In genomic region chr22:22520020-22520656, GRCh38 we compare ENCODE assay signal across 12 cellular contexts. TPM values are rescaled to one million over a fixed set of nuclear protein-coding genes. Genes with fewer than 3 reads are reported as not detected.
DNase-seq lines count a peak whose midpoint lies in the region; ATAC-seq, FAIRE-seq and TF ChIP-seq lines count a peak whose summit lies in the region.
"Had no signal": no experiment of that assay in that cellular context is flagged by ENCODE, and none has a peak within 500 bp of the region (broad histone marks: within the 10 kb centered on the region; RNA-seq: fewer than 3 reads in every experiment).

TSS of gene ZNF280A (minus strand) at chr22:22520270. CDS start at chr22:22515630, 4,640 bp downstream.

- WGBS in hepatocyte (ENCODE audit: low lambda C conversion rate, missing lambda C conversion rate): 72% methylated on average over 12 of the region's 12 CpGs

- H3K9me2 ChIP-seq in hepatocyte (replicated peaks; ENCODE audit: insufficient read depth): no peaks in the 10 kb centered on the region

- H3K4me3 ChIP-seq in Panc1 (ENCODE audit: low read depth in 2 of 2, low read length in 2 of 2): peak within 1 kb of the TSS; percentile 22 to 46; a peak in 3 of 4 replicates
- no peak within 1 kb of the TSS for H3K4me3 ChIP-seq in hepatocyte
- H3K4me3 ChIP-seq in uterus: no peak within 1 kb of the TSS

- H3K36me3 ChIP-seq in Panc1 (ENCODE audit: control insufficient read depth, insufficient read depth, low read length) (no peaks in the 10 kb centered on the region), hepatocyte (replicated peaks; ENCODE audit: insufficient read depth, low read depth) (no peaks in the 10 kb centered on the region), uterus (no peaks in the 10 kb centered on the region)

- TF ChIP-seq CTCF in Panc1 (IDR thresholded peaks at IDR 0.05): no peak
- no peak for TF ChIP-seq CTCF in hepatocyte (IDR thresholded peaks at IDR 0.05; ENCODE audit: poor library complexity)
- TF ChIP-seq CTCF in uterus (IDR thresholded peaks at IDR 0.05): no peak

- H3K27me3 ChIP-seq in Panc1 (ENCODE audit: control insufficient read depth, insufficient read depth, low read length) (no peaks in the 10 kb centered on the region; the same call in 1 of the 2 replicates), hepatocyte (no peaks in the 10 kb centered on the region), uterus (no peaks in the 10 kb centered on the region)

- H3K4me1 ChIP-seq in Panc1 (ENCODE audit: control insufficient read depth, insufficient read depth, low read length): no peaks in the 10 kb centered on the region
- no peaks in the 10 kb centered on the region for H3K4me1 ChIP-seq in hepatocyte (ENCODE audit: insufficient read depth)
- H3K4me1 ChIP-seq in uterus: no peaks in the 10 kb centered on the region

- H4K20me1 ChIP-seq in hepatocyte (ENCODE audit: insufficient read depth, poor library complexity, severe bottlenecking): no peaks in the 10 kb centered on the region

- peak; percentile 90 for FAIRE-seq in H54 (lab: Jason Lieb, UNC)

- H3K4me2 ChIP-seq in hepatocyte: peak within 1 kb of the TSS; percentile 63

- H3K27ac ChIP-seq in Panc1 (ENCODE audit: low read length) (no peak within 1 kb of the TSS; the same call in 1 of the 2 replicates), hepatocyte (peak within 1 kb of the TSS; percentile 29), uterus (no peak within 1 kb of the TSS)

- H2AFZ ChIP-seq in hepatocyte: no peak within 1 kb of the TSS

- H3K79me2 ChIP-seq in hepatocyte: no peaks in the 10 kb centered on the region

- ATAC-seq in Panc1 (peak; percentile 84), HG03039 (IDR thresholded peaks at IDR 0.05; ENCODE audit: unreplicated experiment) (no peak)
- ATAC-seq: right cardiac atrium had no signal

- CTCF ChIA-PET in Panc1 (lab: Charles Lee): interaction anchor here (0.6 to 0.9 kb wide), 2 partner anchors 16 to 39 kb away, joined by 3 to 4 read pairs; partner anchors contain the start of gene PRAME

- BruUV-seq in Panc1 (replicated peaks; lab: Mats Ljungman, UMichigan): no TSS peak

- POLR2A ChIA-PET in Panc1 (lab: Charles Lee): no interaction called here

- intact Hi-C loops in Panc1 (cut with micrococcal nuclease; ENCODE audit: unreplicated experiment) (no loop called here), uterus (cut with DNase I; ENCODE audit: low total_unique reads) (no loop called here)

- TF ChIP-seq POLR2A in H54 (IDR thresholded peaks at IDR 0.05; ENCODE audit: low read depth, low read length) (no peak), uterus (IDR thresholded peaks at IDR 0.05) (no peak)

- H3K9me3 ChIP-seq in Panc1 (ENCODE audit: control insufficient read depth, insufficient read depth, low read depth, low read length): no peaks in the 10 kb centered on the region
- H3K9me3 ChIP-seq in hepatocyte (ENCODE audit: low read depth): no peaks in the 10 kb centered on the region
- H3K9me3 ChIP-seq in uterus: no peaks in the 10 kb centered on the region

- DNase-seq in A172 (ENCODE audit: low spot score) (peak; percentile 92), H54 (ENCODE audit: insufficient read length, low spot score) (peak; percentile 41), Panc1 (ENCODE audit: low read depth, low spot score) (no peak), hepatocyte (ENCODE audit: low spot score) (peak; percentile 19), uterus (no peak), dedifferentiated amniotic fluid mesenchymal stem cell (ENCODE audit: extremely low spot score) (no peak), NCI-H524 (lab: John Stamatoyannopoulos, UW) (no peak)
- DNase-seq: HFFc6, MV-4-11, right cardiac atrium had no signal

- in situ Hi-C loops in Panc1 (cut with HindIII; ENCODE audit: low pct_unique_long_range_greater_than_20kb, low sequenced_read_pairs): no loop called here

RNA-seq across cellular contexts. Expression of gene ZNF280A, which starts in this region (rescaled TPM):
- total RNA-seq in A172 (2014; rRNA removed; shearing (Covaris generic)): 5.4 and 8.8 TPM in 2 replicates
- total RNA-seq in Panc1 (2021; ENCODE audit: unreplicated experiment) (0.10 TPM), hepatocyte (0.47 and 0.64 TPM in 2 replicates), uterus (not detected)
- 0.10 TPM for polyA plus RNA-seq in Panc1 (2012; ENCODE audit: insufficient read length)
- polyA plus RNA-seq in hepatocyte: 0.44 TPM in 1 of 2 replicates, not detected in the other
- total RNA-seq: right cardiac atrium had no signal
- polyA plus RNA-seq: CD14-positive monocyte, right cardiac atrium had no signal

Comparison
In these comparisons a context has a peak if more than half of its experiments do, and no peak if none do; other contexts are left out.
1. Peak in ATAC-seq and H3K4me3 ChIP-seq in Panc1; RNA of the gene not detected or under 1 TPM.
2. Peak in DNase-seq, H3K27ac ChIP-seq and H3K4me2 ChIP-seq in hepatocyte; RNA of the gene not detected or under 1 TPM.
3. DNase-seq: peak in A172 (single experiment) and H54 (single experiment); none in Panc1 (single experiment), uterus (0 of 2), dedifferentiated amniotic fluid mesenchymal stem cell (single experiment) and NCI-H524 (0 of 2).